Comparison of ENCODE assay signal across 36 cellular contexts in genomic region chr16:79173101-79173500, GRCh38.
"Had no signal": no experiment of that assay in that cellular context is flagged by ENCODE, and none has a peak within 500 bp of the region (broad histone marks: within the 10 kb centered on the region; RNA-seq: fewer than 3 reads in every experiment).

No MANE protein-coding gene starts in this region.

- FAIRE-seq: astrocyte, TTC549 had no signal

- H3K9me3 ChIP-seq: adrenal gland, body of pancreas had no signal

- H3K27ac Mint-ChIP-seq: activated B cell treated with CpG ODN at 0.5 μM for 24 hours; activated CD4-positive, alpha-beta memory T cell treated with anti-CD3 and anti-CD28 coated beads for 36 hours; activated CD4-positive, alpha-beta T cell treated with anti-CD3 and anti-CD28 coated beads, Interleukin-2, amount 10 ng/mL, durations not matched to agents 24 days and 14 days; activated CD8-positive, alpha-beta T cell treated with anti-CD3 and anti-CD28 coated beads for 36 hours; activated naive CD4-positive, alpha-beta T cell treated with anti-CD3 and anti-CD28 coated beads for 36 hours; activated naive CD4-positive, alpha-beta T cell treated with anti-CD3 and anti-CD28 coated beads, Interleukin-2, amount 50 U/mL, for 72 hours; activated naive CD8-positive, alpha-beta T cell treated with anti-CD3 and anti-CD28 coated beads for 36 hours; activated T-cell treated with anti-CD3 and anti-CD28 coated beads, Interleukin-2, amount 50 U/mL, for 72 hours; activated T-helper 1 cell treated with anti-CD3 and anti-CD28 coated beads, Interleukin-12 subunit alpha, Interleukin-12 subunit beta, Interleukin-2, Interleukin-4 antibody, amounts not matched to agents 30 ng/mL and 10 ng/mL and 1 ng/mL, durations not matched to agents 14 hours and 24 hours and 36 hours; activated T-helper 17 cell treated with anti-CD3 and anti-CD28 coated beads, Interleukin-2, amount 50 U/mL, for 72 hours; T-helper 1 cell treated with Interleukin-12 subunit alpha and Interleukin-12 subunit beta and Interleukin-4 antibody, amounts not matched to agents 30 μg/mL and 1 μg/mL, for 36 hours; T-helper 2 cell treated with Interferon-gamma antibody and Interleukin-4, amounts not matched to agents 5 μg/mL and 100 μg/mL, for 36 hours had no signal

- H3K4me3 Mint-ChIP-seq: activated B cell treated with CpG ODN at 0.5 μM for 24 hours; activated CD4-positive, alpha-beta memory T cell treated with anti-CD3 and anti-CD28 coated beads for 36 hours; activated CD4-positive, alpha-beta T cell treated with anti-CD3 and anti-CD28 coated beads, Interleukin-2, amount 10 ng/mL, durations not matched to agents 24 days and 14 days; activated CD8-positive, alpha-beta T cell treated with anti-CD3 and anti-CD28 coated beads for 36 hours; activated naive CD4-positive, alpha-beta T cell treated with anti-CD3 and anti-CD28 coated beads for 36 hours; activated naive CD8-positive, alpha-beta T cell treated with anti-CD3 and anti-CD28 coated beads for 36 hours; activated T-cell treated with anti-CD3 and anti-CD28 coated beads, Interleukin-2, amount 50 U/mL, for 4 hours; activated T-cell treated with anti-CD3 and anti-CD28 coated beads, Interleukin-2, amount 50 U/mL, for 72 hours; activated T-helper 1 cell treated with anti-CD3 and anti-CD28 coated beads, Interleukin-12 subunit alpha, Interleukin-12 subunit beta, Interleukin-2, Interleukin-4 antibody, amounts not matched to agents 30 ng/mL and 10 ng/mL and 1 ng/mL, durations not matched to agents 14 hours and 24 hours and 36 hours; activated T-helper 17 cell treated with anti-CD3 and anti-CD28 coated beads, Interleukin-2, amount 50 U/mL, for 72 hours; T-helper 1 cell treated with Interleukin-12 subunit alpha and Interleukin-12 subunit beta and Interleukin-4 antibody, amounts not matched to agents 30 μg/mL and 1 μg/mL, for 36 hours; T-helper 2 cell treated with Interferon-gamma antibody and Interleukin-4, amounts not matched to agents 5 μg/mL and 100 μg/mL, for 36 hours had no signal

- H3K4me1 ChIP-seq: body of pancreas, breast epithelium had no signal

- ATAC-seq: activated CD8-positive, alpha-beta T cell treated with anti-CD3 and anti-CD28 coated beads for 36 hours; activated naive CD4-positive, alpha-beta T cell treated with anti-CD3 and anti-CD28 coated beads, Interleukin-2, amount 50 U/mL, for 72 hours; activated T-cell treated with anti-CD3 and anti-CD28 coated beads, Interleukin-2, amount 50 U/mL, for 4 hours; activated T-cell treated with anti-CD3 and anti-CD28 coated beads, Interleukin-2, amount 50 U/mL, for 72 hours; activated T-helper 17 cell treated with anti-CD3 and anti-CD28 coated beads, Interleukin-2, amount 50 U/mL, for 72 hours; body of pancreas had no signal

- H3K27ac ChIP-seq: adrenal gland, body of pancreas, brain microvascular endothelial cell, breast epithelium had no signal

- H3K4me3 ChIP-seq: adrenal gland, body of pancreas, breast epithelium had no signal

- H3K36me3 ChIP-seq: adrenal gland, brain microvascular endothelial cell, breast epithelium had no signal

- H3K27me3 ChIP-seq: adrenal gland, body of pancreas, brain microvascular endothelial cell, breast epithelium had no signal

- DNase-seq: activated B cell treated with CpG ODN at 0.5 μM for 24 hours; activated CD4-positive, alpha-beta memory T cell treated with anti-CD3 and anti-CD28 coated beads for 36 hours; activated CD4-positive, alpha-beta T cell treated with anti-CD3 and anti-CD28 coated beads for 4 hours; activated CD4-positive, alpha-beta T cell treated with anti-CD3 and anti-CD28 coated beads, Interleukin-2, amount 10 ng/mL, durations not matched to agents 24 days and 14 days; activated CD4-positive, alpha-beta T cell treated with anti-CD3 and anti-CD28 coated beads, Interleukin-2, amount 50 U/mL, for 1 hour; activated CD4-positive, alpha-beta T cell treated with anti-CD3 and anti-CD28 coated beads, Interleukin-2, amount 50 U/mL, for 4 hours; activated CD4-positive, CD25-positive, alpha-beta regulatory T cell treated with anti-CD3 and anti-CD28 coated beads, Interleukin-2, amount 50 U/mL, for 72 hours; activated CD8-positive, alpha-beta memory T cell treated with anti-CD3 and anti-CD28 coated beads, Interleukin-2, amount 50 U/mL, for 4 hours; activated CD8-positive, alpha-beta T cell treated with anti-CD3 and anti-CD28 coated beads for 36 hours; activated effector memory CD4-positive, alpha-beta T cell treated with anti-CD3 and anti-CD28 coated beads, Interleukin-2, amount 50 U/mL, for 16 hours; activated gamma-delta T cell treated with Interleukin-2 at 50 U/mL for 16 hours; activated naive CD4-positive, alpha-beta T cell; activated naive CD4-positive, alpha-beta T cell treated with anti-CD3 and anti-CD28 coated beads for 36 hours; activated naive CD4-positive, alpha-beta T cell treated with anti-CD3 and anti-CD28 coated beads, Interleukin-2, amount 50 U/mL, for 16 hours; activated naive CD8-positive, alpha-beta T cell treated with anti-CD3 and anti-CD28 coated beads for 36 hours; activated T-cell treated with anti-CD3 and anti-CD28 coated beads for 4 hours; activated T-cell treated with anti-CD3 and anti-CD28 coated beads, Interleukin-2, amount 50 U/mL, for 1 hour; activated T-cell treated with anti-CD3 and anti-CD28 coated beads, Interleukin-2, amount 50 U/mL, for 4 hours; activated T-cell treated with anti-CD3 and anti-CD28 coated beads, Interleukin-2, amount 50 U/mL, for 72 hours; adrenal gland; amniotic stem cell; aorta; body of pancreas; brain microvascular endothelial cell; central memory CD4-positive, alpha-beta T cell; T-helper 1 cell; T-helper 2 cell; T-helper 9 cell had no signal
